Comparison of ENCODE assay signal across 23 cellular contexts in genomic region chr6:15487262-15487661, GRCh38.
"Had no signal": no experiment of that assay in that cellular context is flagged by ENCODE, and none has a peak within 500 bp of the region (broad histone marks: within the 10 kb centered on the region; RNA-seq: fewer than 3 reads in every experiment).

No MANE protein-coding gene starts in this region.

- H3K4me3 Mint-ChIP-seq: activated B cell treated with CpG ODN at 0.5 μM for 24 hours; activated T-cell treated with anti-CD3 and anti-CD28 coated beads, Interleukin-2, amount 50 U/mL, for 72 hours; natural killer cell treated with Interleukin-12 subunit alpha and Interleukin-12 subunit beta and Interleukin-15 and Interleukin-18, amount 100 ng/mL, for 72 hours; T-cell; type B pancreatic cell had no signal

- H3K27me3 Mint-ChIP-seq: activated B cell treated with CpG ODN at 0.5 μM for 24 hours; natural killer cell treated with Interleukin-12 subunit alpha and Interleukin-12 subunit beta and Interleukin-15 and Interleukin-18, amount 100 ng/mL, for 72 hours; T-cell; type B pancreatic cell had no signal

- DNase-seq: activated B cell treated with CpG ODN at 0.5 μM for 24 hours; activated CD4-positive, alpha-beta T cell treated with anti-CD3 and anti-CD28 coated beads for 4 hours; activated CD8-positive, alpha-beta memory T cell treated with anti-CD3 and anti-CD28 coated beads, Interleukin-2, amount 50 U/mL, for 48 hours; activated effector memory CD4-positive, alpha-beta T cell treated with anti-CD3 and anti-CD28 coated beads, Interleukin-2, amount 50 U/mL, for 16 hours; activated naive CD4-positive, alpha-beta T cell treated with anti-CD3 and anti-CD28 coated beads, Interleukin-2, amount 50 U/mL, for 16 hours; activated T-cell treated with anti-CD3 and anti-CD28 coated beads, Interleukin-2, amount 50 U/mL, for 72 hours; central memory CD4-positive, alpha-beta T cell; esophagus squamous epithelium; gastrocnemius medialis; hypothalamus; left ventricle myocardium superior; midbrain; ovary; psoas muscle; right cardiac atrium; stimulated activated CD4-positive, alpha-beta T cell treated with anti-CD3 and anti-CD28 coated beads, Interleukin-4, amount 100 ng/mL, for 24 hours; T-cell; T-helper 9 cell had no signal

- H3K36me3 ChIP-seq: ovary had no signal

- H3K9me3 ChIP-seq: esophagus squamous epithelium, gastrocnemius medialis, ovary, psoas muscle, thoracic aorta, vagina had no signal

- H3K27ac ChIP-seq: esophagus squamous epithelium, gastrocnemius medialis, ovary, psoas muscle, thoracic aorta, vagina had no signal

- H3K27ac Mint-ChIP-seq: activated B cell treated with CpG ODN at 0.5 μM for 24 hours; activated T-cell treated with anti-CD3 and anti-CD28 coated beads, Interleukin-2, amount 50 U/mL, for 72 hours; T-cell; type B pancreatic cell had no signal

- H3K9me3 Mint-ChIP-seq: activated B cell treated with CpG ODN at 0.5 μM for 24 hours; activated T-cell treated with anti-CD3 and anti-CD28 coated beads, Interleukin-2, amount 50 U/mL, for 72 hours; natural killer cell treated with Interleukin-12 subunit alpha and Interleukin-12 subunit beta and Interleukin-15 and Interleukin-18, amount 100 ng/mL, for 72 hours; T-cell; type B pancreatic cell had no signal

- H3K4me3 ChIP-seq: esophagus squamous epithelium, gastrocnemius medialis, ovary, psoas muscle, thoracic aorta, vagina had no signal

- H3K27me3 ChIP-seq: esophagus squamous epithelium, gastrocnemius medialis, ovary, vagina had no signal

- ATAC-seq: activated T-cell treated with anti-CD3 and anti-CD28 coated beads, Interleukin-2, amount 50 U/mL, for 72 hours; gastrocnemius medialis; left ventricle myocardium superior; natural killer cell treated with Interleukin-12 subunit alpha and Interleukin-12 subunit beta and Interleukin-15 and Interleukin-18, amount 100 ng/mL, for 72 hours; psoas muscle; right cardiac atrium; SK-N-SH treated with all-trans-retinoic acid at 6 μM for 48 hours; T-cell had no signal
